2 cellular contexts compared by ENCODE assay signal in genomic region chrX:2812161-2812907, GRCh38.
A peak's percentile ranks its signal among the peaks of the same experiment; 100 is the strongest.
TF ChIP-seq lines count a peak whose summit lies in the region.

No MANE protein-coding gene starts in this region.

TF ChIP-seq in HEK293, 187 proteins besides CTCF, POLR2A, EP300 and RAD21 (continued from another document):
- TF ChIP-seq YY1 (tag by site-specific recombination; IDR thresholded peaks at IDR 0.05) (0 out of 2 replicates have a peak, but pooled peaks have one; percentile 20), GFI1B (tag by site-specific recombination; IDR thresholded peaks at IDR 0.05) (0 out of 2 replicates have a peak, but pooled peaks have one; percentile 9)

TF ChIP-seq in K562, 482 proteins besides CTCF, POLR2A, EP300 and RAD21 (continued from another document):
- peak; percentile 41; the same call in 1 of the 2 replicates for TF ChIP-seq SMC3 (conservative IDR thresholded peaks at IDR 0.05; ENCODE audit: insufficient read depth, low read depth, low read length)
- peak; percentile 44; the same call in 1 of the 2 replicates for TF ChIP-seq DEAF1 (CRISPR knock-in tag; IDR thresholded peaks at IDR 0.05)
